24 cellular contexts compared by ENCODE assay signal in the genomic region with DNA sequence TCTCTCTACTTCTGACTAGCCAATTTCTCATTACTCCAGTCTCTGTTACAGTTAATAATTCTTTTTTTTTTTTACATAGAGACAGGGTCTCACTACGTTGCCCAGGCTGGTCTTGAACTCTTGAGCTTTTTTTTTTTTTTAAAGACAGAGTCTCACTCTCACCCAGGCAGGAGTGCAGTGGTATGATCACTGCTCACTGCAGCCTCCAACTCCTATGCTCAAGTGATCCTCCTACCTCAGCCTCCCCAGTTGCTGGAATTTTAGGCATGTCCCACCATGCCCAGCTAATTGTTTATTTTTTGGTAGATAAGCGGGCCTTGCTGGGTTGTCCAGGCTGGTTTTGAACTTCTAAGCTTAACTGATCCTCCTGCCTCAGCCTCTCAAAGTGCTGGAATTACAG. TPM values are rescaled to one million over a fixed set of nuclear protein-coding genes. Genes with fewer than 3 reads are reported as not detected.
DNase-seq lines count a peak whose midpoint lies in the region; ATAC-seq and TF ChIP-seq lines count a peak whose summit lies in the region.
"Had no signal": no experiment of that assay in that cellular context is flagged by ENCODE, and none has a peak within 500 bp of the region (broad histone marks: within the 10 kb centered on the region; RNA-seq: fewer than 3 reads in every experiment).

No MANE protein-coding gene starts in this region.

- ATAC-seq in HG03159 (IDR thresholded peaks at IDR 0.05; ENCODE audit: unreplicated experiment): no peak
- ATAC-seq: A549, GM23338, HCT116 had no signal

- no peaks in the 10 kb centered on the region for H3K4me1 ChIP-seq in trophoblast cell (ENCODE audit: control insufficient read depth in 1 of 2, insufficient read depth in 2 of 2, low read length in 2 of 2)
- H3K4me1 ChIP-seq: BE2C; BLaER1 treated with 17β-estradiol and CSF1 and Interleukin-3, amounts not matched to agents 10 nM and 100 nM had no signal

- no peak overlapping the region for H3K4me2 ChIP-seq in trophoblast cell (ENCODE audit: low read length)
- H3K4me2 ChIP-seq: A549; BLaER1 treated with 17β-estradiol and CSF1 and Interleukin-3, amounts not matched to agents 10 nM and 100 nM; GM23338 had no signal

- POLR2A ChIA-PET in HEK293T (lab: Yijun Ruan, JAX): no interaction called here

- DNase-seq in activated T-cell treated with anti-CD3 and anti-CD28 coated beads, Interleukin-2, amount 50 U/mL, for 24 hours: peak; percentile 6
- DNase-seq in activated T-cell treated with anti-CD3 and anti-CD28 coated beads, Interleukin-2, amount 50 U/mL, for 1 hour: no peak
- DNase-seq in HEK293T (ENCODE audit: extremely low spot score) (no peak), trophoblast cell (no peak)
- DNase-seq in activated CD4-positive, alpha-beta T cell treated with anti-CD3 and anti-CD28 coated beads, Interleukin-2, amount 10 ng/mL, durations not matched to agents 24 days and 14 days: no peak
- DNase-seq: 8988T; ACHN; AML-193; BE2C; CD4-positive, alpha-beta T cell; CD8-positive, alpha-beta memory T cell; DMS 273 treated with DMSO at 0.1 percent for 48 hours; DMS79; GF-D8; H9 had no signal

- no peak overlapping the region for H4K91ac ChIP-seq in trophoblast cell (ENCODE audit: low read depth, low read length)

- no peaks in the 10 kb centered on the region for H3K27me3 Mint-ChIP-seq in activated T-cell treated with anti-CD3 and anti-CD28 coated beads, Interleukin-2, amount 50 U/mL, for 24 hours
- H3K27me3 Mint-ChIP-seq in activated CD4-positive, alpha-beta T cell treated with anti-CD3 and anti-CD28 coated beads, Interleukin-2, amount 10 ng/mL, durations not matched to agents 24 days and 14 days: no peaks in the 10 kb centered on the region
- H3K27me3 Mint-ChIP-seq: CD4-positive, alpha-beta T cell; CD8-positive, alpha-beta memory T cell had no signal

- H2AK5ac ChIP-seq in trophoblast cell (ENCODE audit: low read length): no peak overlapping the region

- H3K23ac ChIP-seq in trophoblast cell (ENCODE audit: low read length): no peak overlapping the region

- H3K4me1 Mint-ChIP-seq in activated T-cell treated with anti-CD3 and anti-CD28 coated beads, Interleukin-2, amount 50 U/mL, for 24 hours (ENCODE audit: low read depth): peaks cover 53% of the 10 kb centered on the region
- H3K4me1 Mint-ChIP-seq in activated CD4-positive, alpha-beta T cell treated with anti-CD3 and anti-CD28 coated beads, Interleukin-2, amount 10 ng/mL, durations not matched to agents 24 days and 14 days: peaks cover 6% of the 10 kb centered on the region
- H3K4me1 Mint-ChIP-seq: CD14-positive monocyte, GM23338, H9 had no signal

- no peaks in the 10 kb centered on the region for H3K9me3 Mint-ChIP-seq in activated T-cell treated with anti-CD3 and anti-CD28 coated beads, Interleukin-2, amount 50 U/mL, for 24 hours
- H3K9me3 Mint-ChIP-seq in activated CD4-positive, alpha-beta T cell treated with anti-CD3 and anti-CD28 coated beads, Interleukin-2, amount 10 ng/mL, durations not matched to agents 24 days and 14 days: no peaks in the 10 kb centered on the region
- H3K9me3 Mint-ChIP-seq: CD14-positive monocyte; CD4-positive, alpha-beta T cell; CD8-positive, alpha-beta memory T cell; GM23338; H9 had no signal

- peak overlapping the region; percentile 91 for H3K4ac ChIP-seq in trophoblast cell (ENCODE audit: low read depth, low read length)

- H2BK5ac ChIP-seq in trophoblast cell (ENCODE audit: low read depth, low read length, poor library complexity): no peak overlapping the region

- H3K27me3 ChIP-seq in trophoblast cell (ENCODE audit: insufficient read depth, low read length): no peaks in the 10 kb centered on the region
- H3K27me3 ChIP-seq: BE2C; BLaER1 treated with 17β-estradiol and CSF1 and Interleukin-3, amounts not matched to agents 10 nM and 100 nM had no signal

- H3K9me3 ChIP-seq in trophoblast cell (ENCODE audit: insufficient read depth, low read depth, low read length): no peaks in the 10 kb centered on the region
- H3K9me3 ChIP-seq: A549; BE2C; BLaER1 treated with 17β-estradiol and CSF1 and Interleukin-3, amounts not matched to agents 10 nM and 100 nM had no signal

- no peak overlapping the region for H3K14ac ChIP-seq in trophoblast cell (ENCODE audit: low read length)

- no peak overlapping the region for H3K4me3 Mint-ChIP-seq in activated T-cell treated with anti-CD3 and anti-CD28 coated beads, Interleukin-2, amount 50 U/mL, for 24 hours
- H3K4me3 Mint-ChIP-seq in activated CD4-positive, alpha-beta T cell treated with anti-CD3 and anti-CD28 coated beads, Interleukin-2, amount 10 ng/mL, durations not matched to agents 24 days and 14 days: no peak overlapping the region
- H3K4me3 Mint-ChIP-seq: CD14-positive monocyte; CD4-positive, alpha-beta T cell; CD8-positive, alpha-beta memory T cell; GM23338; H9 had no signal

- WGBS in trophoblast cell (ENCODE audit: extremely low coverage, insufficient coverage, insufficient read length): no CpG with 5 or more reads among the region's 2 CpGs

- peak overlapping the region; percentile 53 for H3K18ac ChIP-seq in trophoblast cell (ENCODE audit: low read length)

- H3K79me2 ChIP-seq in trophoblast cell (ENCODE audit: control insufficient read depth, insufficient read depth, low read length, poor library complexity): peaks cover 9% of the 10 kb centered on the region

- H3K4me3 ChIP-seq in trophoblast cell (ENCODE audit: low read depth, low read length): no peak overlapping the region
- H3K4me3 ChIP-seq: A549; BLaER1 treated with 17β-estradiol and CSF1 and Interleukin-3, amounts not matched to agents 10 nM and 100 nM; GM23338 had no signal

- no peak overlapping the region for H4K12ac ChIP-seq in trophoblast cell (ENCODE audit: low read depth, low read length)

- no peak overlapping the region for H3K27ac ChIP-seq in trophoblast cell (ENCODE audit: low read depth, low read length)
- H3K27ac ChIP-seq: A549; BLaER1 treated with 17β-estradiol and CSF1 and Interleukin-3, amounts not matched to agents 10 nM and 100 nM had no signal

- no peak overlapping the region for H2BK12ac ChIP-seq in trophoblast cell (ENCODE audit: low read length)

- H2AFZ ChIP-seq in trophoblast cell (ENCODE audit: insufficient read depth, low read length, poor library complexity): no peak overlapping the region
- H2AFZ ChIP-seq: GM23338 had no signal

- H2BK120ac ChIP-seq in trophoblast cell (ENCODE audit: insufficient read depth, low read length, poor library complexity): no peak overlapping the region

- peaks cover 10 to 11% of the 10 kb centered on the region in 2 experiments for H3K36me3 ChIP-seq in trophoblast cell (ENCODE audit: control insufficient read depth in 1 of 2, insufficient read depth in 2 of 2, low read length in 2 of 2)
- H3K36me3 ChIP-seq: BE2C had no signal

- intact Hi-C loops in activated CD4-positive, alpha-beta T cell treated with anti-CD3 and anti-CD28 coated beads, Interleukin-2, amount 10 ng/mL, durations not matched to agents 24 days and 14 days (cut with micrococcal nuclease): no loop called here

- H3K27ac Mint-ChIP-seq in activated T-cell treated with anti-CD3 and anti-CD28 coated beads, Interleukin-2, amount 50 U/mL, for 24 hours: no peak overlapping the region
- no peak overlapping the region for H3K27ac Mint-ChIP-seq in activated CD4-positive, alpha-beta T cell treated with anti-CD3 and anti-CD28 coated beads, Interleukin-2, amount 10 ng/mL, durations not matched to agents 24 days and 14 days
- H3K27ac Mint-ChIP-seq: CD4-positive, alpha-beta T cell; GM23338; H9 had no signal

- no peaks in the 10 kb centered on the region for H3K79me1 ChIP-seq in trophoblast cell (ENCODE audit: low read length)

- H3K9ac ChIP-seq in trophoblast cell (ENCODE audit: low read length): no peak overlapping the region
- H3K9ac ChIP-seq: BLaER1 treated with 17β-estradiol and CSF1 and Interleukin-3, amounts not matched to agents 10 nM and 100 nM had no signal

- no peak overlapping the region for H4K8ac ChIP-seq in trophoblast cell (ENCODE audit: low read depth, low read length)

- H3K36me3 Mint-ChIP-seq in activated T-cell treated with anti-CD3 and anti-CD28 coated beads, Interleukin-2, amount 50 U/mL, for 24 hours (ENCODE audit: low read depth): peaks cover 53% of the 10 kb centered on the region
- H3K36me3 Mint-ChIP-seq in activated CD4-positive, alpha-beta T cell treated with anti-CD3 and anti-CD28 coated beads, Interleukin-2, amount 10 ng/mL, durations not matched to agents 24 days and 14 days (ENCODE audit: low read depth): peaks cover 20% of the 10 kb centered on the region

- CTCF ChIA-PET in HEK293T (lab: Yijun Ruan, JAX): no interaction called here

TF ChIP-seq in HEK293T, 16 proteins besides CTCF, POLR2A, EP300 and RAD21:
- TF ChIP-seq NFRKB (IDR thresholded peaks at IDR 0.05): no peak
- peak; percentile 29; the same call in 1 of the 2 replicates for TF ChIP-seq ZNF384 (IDR thresholded peaks at IDR 0.05)
- TF ChIP-seq ARNT (IDR thresholded peaks at IDR 0.05): no peak

RNA-seq across cellular contexts. Expression of a gene that starts 13.6 kb away (rescaled TPM):
- 20.4 and 20.9 TPM in 2 replicates for polyA plus RNA-seq in trophoblast cell (2013)
- 39.6 and 42.2 TPM in 2 replicates for total RNA-seq in activated CD4-positive, alpha-beta T cell treated with anti-CD3 and anti-CD28 coated beads, Interleukin-2, amount 10 ng/mL, durations not matched to agents 24 days and 14 days

RNA-seq across cellular contexts. Expression of a gene that starts 27.0 kb away (rescaled TPM):
- 0.07 TPM in 1 of 2 replicates, not detected in the other for polyA plus RNA-seq in trophoblast cell (2013)
- not detected in 2 replicates for total RNA-seq in activated CD4-positive, alpha-beta T cell treated with anti-CD3 and anti-CD28 coated beads, Interleukin-2, amount 10 ng/mL, durations not matched to agents 24 days and 14 days
- total RNA-seq: CD8-positive, alpha-beta memory T cell; Daoy; G401; H4; H9 had no signal
- polyA plus RNA-seq: CD14-positive monocyte; CD8-positive, alpha-beta memory T cell had no signal

RNA-seq across cellular contexts. Expression of a gene that starts 30.4 kb away (rescaled TPM):
- 2.0 and 2.5 TPM in 2 replicates for polyA plus RNA-seq in trophoblast cell (2013)
- 1.1 and 1.4 TPM in 2 replicates for total RNA-seq in activated CD4-positive, alpha-beta T cell treated with anti-CD3 and anti-CD28 coated beads, Interleukin-2, amount 10 ng/mL, durations not matched to agents 24 days and 14 days
- total RNA-seq: Daoy had no signal

RNA-seq across cellular contexts. Expression of a gene that starts 41.0 kb away (rescaled TPM):
- polyA plus RNA-seq in trophoblast cell (2013): 2.0 and 2.7 TPM in 2 replicates
- total RNA-seq in activated CD4-positive, alpha-beta T cell treated with anti-CD3 and anti-CD28 coated beads, Interleukin-2, amount 10 ng/mL, durations not matched to agents 24 days and 14 days: 91.7 and 93.6 TPM in 2 replicates

RNA-seq across cellular contexts. Expression of a gene that starts 49.0 kb away (rescaled TPM):
- polyA plus RNA-seq in trophoblast cell (2013): 39.9 and 42.9 TPM in 2 replicates
- 43.5 and 45.8 TPM in 2 replicates for total RNA-seq in activated CD4-positive, alpha-beta T cell treated with anti-CD3 and anti-CD28 coated beads, Interleukin-2, amount 10 ng/mL, durations not matched to agents 24 days and 14 days
